In genomic region chr15:32867313-32867626, GRCh38 we compare ENCODE assay signal across 9 cellular contexts.
DNase-seq lines count a peak whose midpoint lies in the region; ATAC-seq and TF ChIP-seq lines count a peak whose summit lies in the region.
"Had no signal": no experiment of that assay in that cellular context is flagged by ENCODE, and none has a peak within 500 bp of the region (broad histone marks: within the 10 kb centered on the region; RNA-seq: fewer than 3 reads in every experiment).

No MANE protein-coding gene starts in this region.

- DNase-seq in HCT116 (ENCODE audit: low read depth, low spot score) (peak; percentile 68), RWPE1 (ENCODE audit: low spot score) (peak; percentile 66), fibroblast of mammary gland (ENCODE audit: low read depth) (peak; percentile 93), sigmoid colon (no peak), GM10266 (ENCODE audit: extremely low spot score) (no peak), cortex of kidney (lab: John Stamatoyannopoulos, UW) (no peak)
- DNase-seq: NCI-H1930; stimulated activated CD4-positive, alpha-beta T cell treated with anti-CD3 and anti-CD28 coated beads, Interleukin-1b, Interleukin-23, amount 100 ng/mL, for 48 hours had no signal

- H2AFZ ChIP-seq in HCT116 (ENCODE audit: low read depth, low read length, poor library complexity, severe bottlenecking) = peak overlapping the region; percentile 90

- BruUV-seq in HCT116 (replicated peaks; lab: Mats Ljungman, UMichigan) = no TSS peak

- peak overlapping the region; percentile 46 for H3K9ac ChIP-seq in HCT116 (ENCODE audit: low read length)

- peak overlapping the region; percentile 71 for H3K4me2 ChIP-seq in HCT116 (ENCODE audit: low read length)

- no peaks in the 10 kb centered on the region for H3K36me3 ChIP-seq in HCT116 (ENCODE audit: control insufficient read depth in 1 of 2, insufficient read depth in 2 of 2, low read length in 2 of 2)
- no peaks in the 10 kb centered on the region for H3K36me3 ChIP-seq in sigmoid colon

- TF ChIP-seq POLR2A in HCT116 (IDR thresholded peaks at IDR 0.05; ENCODE audit: borderline replicate concordance, extremely low read depth, insufficient read depth, insufficient read length) (no peak), sigmoid colon (IDR thresholded peaks at IDR 0.05) (no peak)

- RAD21 ChIA-PET in HCT116 (lab: Charles Lee; ENCODE audit: low non-redundant PET in 1 of 2, low total read pairs in 2 of 2, uncharacterized antibody in 2 of 2, unreplicated experiment in 2 of 2) = no interaction called here

- CTCF ChIA-PET in HCT116 (lab: Charles Lee) (no interaction called here), RWPE1 (lab: Yijun Ruan, JAX) (no interaction called here)

- H3K9me3 ChIP-seq in HCT116 (ENCODE audit: control insufficient read depth in 1 of 2, insufficient read depth in 1 of 2, low read depth in 1 of 2, low read length in 2 of 2) (no peaks in the 10 kb centered on the region), sigmoid colon (no peaks in the 10 kb centered on the region)

- peak overlapping the region; percentile 40 for H3K27ac ChIP-seq in HCT116 (ENCODE audit: low read depth, low read length)
- no peak overlapping the region for H3K27ac ChIP-seq in RWPE1
- H3K27ac ChIP-seq in sigmoid colon = peak overlapping the region in 3 of 4 donors; percentile 30 to 50 (median 46)

- WGBS in sigmoid colon, 2 donors = 78 to 89% methylated on average over 9 of the region's 9 CpGs

- no peak for TF ChIP-seq RAD21 in HCT116 (IDR thresholded peaks at IDR 0.05; ENCODE audit: low read depth)

- POLR2A ChIA-PET in HCT116 (lab: Charles Lee) (interaction anchor here (1.0 kb wide), 1 partner anchor 15 kb away, joined by 4 read pairs; no protein-coding TSS in a partner anchor), RWPE1 (lab: Yijun Ruan, JAX; ENCODE audit: low non-redundant PET) (no interaction called here)

- TF ChIP-seq EP300 in sigmoid colon (IDR thresholded peaks at IDR 0.05) = no peak

- ATAC-seq in HCT116 = peak; percentile 70
- ATAC-seq in HG02870 (IDR thresholded peaks at IDR 0.05; ENCODE audit: unreplicated experiment) = no peak

- H3K9me2 ChIP-seq in HCT116 (ENCODE audit: insufficient read depth) = no peaks in the 10 kb centered on the region

- no peaks in the 10 kb centered on the region for H4K20me1 ChIP-seq in HCT116 (ENCODE audit: insufficient read depth)

- H3K27me3 ChIP-seq in HCT116 (ENCODE audit: insufficient read depth, low read length) = no peaks in the 10 kb centered on the region
- H3K27me3 ChIP-seq in sigmoid colon = no peaks in the 10 kb centered on the region

- intact Hi-C loops in HCT116 (cut with micrococcal nuclease) (no loop called here), sigmoid colon (cut with DNase I) (no loop called here)

- H3K4me3 ChIP-seq in HCT116 (replicated peaks in 1 of 2; ENCODE audit: low read depth in 1 of 2, low read length in 2 of 2) = peak overlapping the region in 1 of 2 experiments; percentile 31; a peak in 2 of 4 replicates
- H3K4me3 ChIP-seq in fibroblast of mammary gland (ENCODE audit: control insufficient read depth, low read depth, low read length) = no peak overlapping the region
- H3K4me3 ChIP-seq in sigmoid colon = no peak overlapping the region

- H3K79me2 ChIP-seq in HCT116 (ENCODE audit: insufficient read depth, low read length) = no peaks in the 10 kb centered on the region

- TF ChIP-seq CTCF in HCT116 (IDR thresholded peaks at IDR 0.05 in 2 of 3, conservative IDR thresholded peaks at IDR 0.05 in 1 of 3; ENCODE audit: borderline replicate concordance in 1 of 3, insufficient read depth in 1 of 3, low read depth in 2 of 3, low read length in 2 of 3) (no peak), RWPE1 (conservative IDR thresholded peaks at IDR 0.05; ENCODE audit: low read depth) (no peak), fibroblast of mammary gland (conservative IDR thresholded peaks at IDR 0.05; ENCODE audit: control insufficient read depth, insufficient read depth, low read depth, low read length) (no peak), sigmoid colon (IDR thresholded peaks at IDR 0.05) (no peak), GM10266 (IDR thresholded peaks at IDR 0.05; ENCODE audit: control insufficient read depth, insufficient read depth, low read depth, missing control alignments) (no peak)

- peaks cover 21 to 46% of the 10 kb centered on the region in 2 experiments for H3K4me1 ChIP-seq in HCT116 (ENCODE audit: control insufficient read depth in 1 of 2, insufficient read depth in 2 of 2, low read length in 2 of 2)
- H3K4me1 ChIP-seq in sigmoid colon = peaks cover 0 to 45% (median 23%) of the 10 kb centered on the region in 4 donors

TF ChIP-seq in HCT116, 20 proteins besides CTCF, POLR2A, EP300 and RAD21:
- TF ChIP-seq FOSL1 (IDR thresholded peaks at IDR 0.05; ENCODE audit: low read depth) (peak; percentile 72), MAX (IDR thresholded peaks at IDR 0.05) (no peak; the same call in 1 of the 2 replicates), CBX3 (IDR thresholded peaks at IDR 0.05; ENCODE audit: low read depth) (peak; percentile 42; the same call in 1 of the 2 replicates), SRF (IDR thresholded peaks at IDR 0.05; ENCODE audit: low read depth) (peak; percentile 73; the same call in 1 of the 2 replicates), SP1 (IDR thresholded peaks at IDR 0.05; ENCODE audit: low read depth) (peak; percentile 54)
TF ChIP-seq in HCT116: peak in this region for 4.

Comparison
In these comparisons a context has a peak if more than half of its experiments do, and no peak if none do; other contexts are left out.
1. DNase-seq: peak in HCT116 (single experiment), RWPE1 (single experiment) and fibroblast of mammary gland (single experiment); none in sigmoid colon (single experiment), GM10266 (single experiment) and cortex of kidney (single experiment).